Comparison of ENCODE assay signal across 8 cellular contexts in the genomic region with DNA sequence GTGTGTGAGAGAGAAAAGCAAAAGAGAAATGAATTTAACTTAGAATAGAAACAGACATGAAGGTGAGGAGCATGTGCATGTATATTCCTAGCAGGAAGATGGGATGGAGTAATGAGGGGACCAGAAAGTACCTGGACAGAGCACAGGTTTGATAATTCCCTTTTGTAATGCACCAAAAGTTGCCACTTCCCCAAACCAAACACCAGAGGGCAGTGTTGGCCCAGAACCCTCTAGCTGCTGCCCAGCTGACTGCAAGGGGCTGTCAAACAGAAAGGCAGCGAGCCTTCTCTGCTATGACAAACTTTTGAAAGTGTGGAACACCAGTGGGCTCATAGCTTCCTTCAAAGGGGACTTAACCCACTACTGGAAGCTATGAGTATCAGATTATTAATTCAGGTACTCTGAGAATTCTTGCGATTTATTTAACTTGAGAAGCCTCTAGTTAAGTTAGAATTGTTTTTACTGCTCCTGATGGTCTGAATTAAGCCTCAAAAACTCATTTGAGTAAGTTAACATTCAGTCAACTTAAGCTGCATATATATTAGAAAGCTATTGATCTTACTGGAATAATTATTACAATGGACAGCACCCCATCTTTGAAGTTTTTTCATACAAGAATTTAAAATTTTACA.
A peak's percentile ranks its signal among the peaks of the same experiment; 100 is the strongest.
DNase-seq lines count a peak whose midpoint lies in the region; ATAC-seq, FAIRE-seq and TF ChIP-seq lines count a peak whose summit lies in the region.

No MANE protein-coding gene starts in this region.

- DNase-seq in A673 (ENCODE audit: low spot score): peak; percentile 72
- DNase-seq in NCI-H1930 (lab: John Stamatoyannopoulos, UW): peak; percentile 23 to 26
- peak; percentile 39 for DNase-seq in activated CD4-positive, alpha-beta T cell treated with anti-CD3 and anti-CD28 coated beads for 1 hour
- peak; percentile 82 for DNase-seq in choroid plexus epithelial cell (ENCODE audit: low read depth)
- DNase-seq in HepG2 (ENCODE audit: low spot score): peak; percentile 66
- DNase-seq in stimulated activated CD4-positive, alpha-beta T cell treated with anti-CD3 and anti-CD28 coated beads, TNF-alpha, amount 100 ng/mL, for 24 hours (ENCODE audit: low read depth in 3 of 3): peak; percentile 9 to 50 (median 42)

- TF ChIP-seq EP300 in HepG2 (IDR thresholded peaks at IDR 0.05; ENCODE audit: low read depth in 2 of 2, low read length in 2 of 2): no peak
- no peak for TF ChIP-seq EP300 in HepG2 (CRISPR knock-in tag; IDR thresholded peaks at IDR 0.05; ENCODE audit: borderline replicate concordance)

- intact Hi-C loops in A673 (cut with micrococcal nuclease; ENCODE audit: unreplicated experiment) (loop anchor here (1.0 to 10.0 kb wide), 4 partner anchors 120 to 551 kb away; no protein-coding TSS in a partner anchor), HepG2 (cut with micrococcal nuclease; ENCODE audit: unreplicated experiment) (loop anchor here (1.0 to 10.0 kb wide), 5 partner anchors 119 to 547 kb away; no protein-coding TSS in a partner anchor)

- TF ChIP-seq RAD21 in HepG2 (CRISPR knock-in tag; IDR thresholded peaks at IDR 0.05): peak; percentile 88

- TF ChIP-seq POLR2A in HepG2 (IDR thresholded peaks at IDR 0.05; ENCODE audit: insufficient read depth in 1 of 2, low read depth in 2 of 2, low read length in 2 of 2): no peak

- H3K4me1 ChIP-seq in A673 (ENCODE audit: insufficient read depth, low read length, poor library complexity, severe bottlenecking) (no peaks in the 10 kb centered on the region), HepG2 (ENCODE audit: insufficient read depth, low read length) (peaks cover 44% of the 10 kb centered on the region)

- TF ChIP-seq CTCF in A673 (conservative IDR thresholded peaks at IDR 0.05; ENCODE audit: low read depth, low read length): peak; percentile 86
- peak; percentile 98 for TF ChIP-seq CTCF in choroid plexus epithelial cell (conservative IDR thresholded peaks at IDR 0.05; ENCODE audit: low read depth, low read length)
- TF ChIP-seq CTCF in HepG2 (CRISPR knock-in tag; IDR thresholded peaks at IDR 0.05): peak; percentile 92

- POLR2A ChIA-PET in A673 (lab: Charles Lee; ENCODE audit: low non-redundant PET) (no interaction called here), HepG2 (lab: Yijun Ruan, JAX) (no interaction called here)

- H4K20me1 ChIP-seq in HepG2 (ENCODE audit: insufficient read depth, low read length): no peaks in the 10 kb centered on the region

- no TSS peak for BruUV-seq in A673 (replicated peaks; lab: Mats Ljungman, UMichigan)
- BruUV-seq in HepG2 (replicated peaks; lab: Mats Ljungman, UMichigan): no TSS peak

- no peak overlapping the region for H3K27ac ChIP-seq in A673 (ENCODE audit: low read depth, low read length, poor library complexity, severe bottlenecking)
- H3K27ac ChIP-seq in HepG2 (ENCODE audit: extremely low read length, insufficient read depth, low read length): no peak overlapping the region

- in situ Hi-C loops in HepG2 (cut with HindIII; ENCODE audit: extremely low pct_ligation_motif_present, low pct_unique_long_range_greater_than_20kb): loop anchor here (10.0 to 25.0 kb wide), 3 partner anchors 141 to 528 kb away; no protein-coding TSS in a partner anchor

- 66% methylated on average over 2 of the region's 2 CpGs for WGBS in HepG2 (ENCODE audit: low lambda C conversion rate)

- ATAC-seq in GM18502 (IDR thresholded peaks at IDR 0.05; ENCODE audit: poor library complexity, unreplicated experiment): peak; percentile 97
- ATAC-seq in HG02884 (IDR thresholded peaks at IDR 0.05; ENCODE audit: unreplicated experiment): peak; percentile 98
- peak; percentile 96 for ATAC-seq in HepG2

- no peaks in the 10 kb centered on the region for H3K79me2 ChIP-seq in HepG2 (ENCODE audit: insufficient read depth, low read length)

- no peak overlapping the region for H3K4me2 ChIP-seq in HepG2 (ENCODE audit: low read depth, low read length)

- H3K27me3 ChIP-seq in A673 (replicated peaks; ENCODE audit: insufficient read depth, low read depth, low read length, poor library complexity) (peaks cover 4% of the 10 kb centered on the region), HepG2 (ENCODE audit: control insufficient read depth in 1 of 2, insufficient read depth in 2 of 2, low read length in 2 of 2) (no peaks in the 10 kb centered on the region)

- no peak overlapping the region for H2AFZ ChIP-seq in HepG2 (ENCODE audit: low read length)

- CTCF ChIA-PET in A673 (lab: Charles Lee) (interaction anchor here (0.5 to 2.0 kb wide), 5 partner anchors 56 to 1837 kb away, joined by 3 to 16 read pairs (median 4); no protein-coding TSS in a partner anchor), HepG2 (lab: Yijun Ruan, JAX; ENCODE audit: low intra/inter-chr PET ratio, low total read pairs) (interaction anchor here (0.7 to 2.6 kb wide), 4 partner anchors 119 to 333 kb away, joined by 3 to 14 read pairs (median 7); no protein-coding TSS in a partner anchor)

- peak; percentile 34 for FAIRE-seq in HepG2 (lab: Jason Lieb, UNC)

- no peak overlapping the region for H3K4me3 ChIP-seq in A673 (ENCODE audit: low read depth, low read length, poor library complexity, severe bottlenecking)
- no peak overlapping the region for H3K4me3 ChIP-seq in choroid plexus epithelial cell (ENCODE audit: low read depth, low read length)
- H3K4me3 ChIP-seq in HepG2 (replicated peaks in 1 of 3; ENCODE audit: insufficient read depth in 1 of 3, low read depth in 2 of 3, low read length in 3 of 3): no peak overlapping the region

- no peaks in the 10 kb centered on the region for H3K36me3 ChIP-seq in A673 (ENCODE audit: insufficient read depth, low read length, poor library complexity, severe bottlenecking)
- no peaks in the 10 kb centered on the region; a peak in 1 of 5 replicates for H3K36me3 ChIP-seq in HepG2 (replicated peaks in 1 of 2; ENCODE audit: control insufficient read depth in 1 of 2, insufficient read depth in 2 of 2, low read length in 2 of 2)

- H3K9me3 ChIP-seq in A673 (ENCODE audit: low read depth, low read length, poor library complexity, severe bottlenecking) (no peaks in the 10 kb centered on the region), HepG2 (ENCODE audit: low read length) (no peaks in the 10 kb centered on the region)

- H3K9ac ChIP-seq in HepG2 (ENCODE audit: insufficient read depth, low read depth, low read length): no peak overlapping the region

TF ChIP-seq in HepG2, 621 proteins besides CTCF, POLR2A, EP300 and RAD21 (continues in another document):
- TF ChIP-seq ZNF563 (CRISPR knock-in tag; IDR thresholded peaks at IDR 0.05) (no peak), MLLT10 (CRISPR knock-in tag; IDR thresholded peaks at IDR 0.05) (no peak), SCMH1 (CRISPR knock-in tag; IDR thresholded peaks at IDR 0.05; ENCODE audit: borderline replicate concordance) (no peak), MTF1 (CRISPR knock-in tag; IDR thresholded peaks at IDR 0.05) (no peak), STAG1 (CRISPR knock-in tag; IDR thresholded peaks at IDR 0.05) (peak; percentile 91), SOX6 (IDR thresholded peaks at IDR 0.05) (no peak), SOX6 (CRISPR knock-in tag; IDR thresholded peaks at IDR 0.05) (0 out of 2 replicates have a peak, but pooled peaks have one; percentile 13), HDAC2 (CRISPR knock-in tag; IDR thresholded peaks at IDR 0.05) (0 out of 2 replicates have a peak, but pooled peaks have one; percentile 12), ZNF614 (CRISPR knock-in tag; IDR thresholded peaks at IDR 0.05; ENCODE audit: borderline replicate concordance) (0 out of 2 replicates have a peak, but pooled peaks have one; percentile 30), ZSCAN31 (CRISPR knock-in tag; IDR thresholded peaks at IDR 0.05; ENCODE audit: low read depth) (no peak)
- TF ChIP-seq, protein P1, sequence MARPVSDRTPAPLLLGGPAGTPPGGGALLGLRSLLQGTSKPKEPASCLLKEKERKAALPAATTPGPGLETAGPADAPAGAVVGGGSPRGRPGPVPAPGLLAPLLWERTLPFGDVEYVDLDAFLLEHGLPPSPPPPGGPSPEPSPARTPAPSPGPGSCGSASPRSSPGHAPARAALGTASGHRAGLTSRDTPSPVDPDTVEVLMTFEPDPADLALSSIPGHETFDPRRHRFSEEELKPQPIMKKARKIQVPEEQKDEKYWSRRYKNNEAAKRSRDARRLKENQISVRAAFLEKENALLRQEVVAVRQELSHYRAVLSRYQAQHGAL (CRISPR knock-in tag; IDR thresholded peaks at IDR 0.05; ENCODE audit: not compliant biosample characterization): no peak
- TF ChIP-seq, protein P2, sequence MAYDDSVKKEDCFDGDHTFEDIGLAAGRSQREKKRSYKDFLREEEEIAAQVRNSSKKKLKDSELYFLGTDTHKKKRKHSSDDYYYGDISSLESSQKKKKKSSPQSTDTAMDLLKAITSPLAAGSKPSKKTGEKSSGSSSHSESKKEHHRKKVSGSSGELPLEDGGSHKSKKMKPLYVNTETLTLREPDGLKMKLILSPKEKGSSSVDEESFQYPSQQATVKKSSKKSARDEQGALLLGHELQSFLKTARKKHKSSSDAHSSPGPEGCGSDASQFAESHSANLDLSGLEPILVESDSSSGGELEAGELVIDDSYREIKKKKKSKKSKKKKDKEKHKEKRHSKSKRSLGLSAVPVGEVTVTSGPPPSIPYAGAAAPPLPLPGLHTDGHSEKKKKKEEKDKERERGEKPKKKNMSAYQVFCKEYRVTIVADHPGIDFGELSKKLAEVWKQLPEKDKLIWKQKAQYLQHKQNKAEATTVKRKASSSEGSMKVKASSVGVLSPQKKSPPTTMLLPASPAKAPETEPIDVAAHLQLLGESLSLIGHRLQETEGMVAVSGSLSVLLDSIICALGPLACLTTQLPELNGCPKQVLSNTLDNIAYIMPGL (CRISPR knock-in tag; IDR thresholded peaks at IDR 0.05; ENCODE audit: borderline replicate concordance in 1 of 2, low read depth in 1 of 2): peak in 1 of 2 experiments; percentile 59; a peak in 1 of 4 replicates
- TF ChIP-seq, protein P3, sequence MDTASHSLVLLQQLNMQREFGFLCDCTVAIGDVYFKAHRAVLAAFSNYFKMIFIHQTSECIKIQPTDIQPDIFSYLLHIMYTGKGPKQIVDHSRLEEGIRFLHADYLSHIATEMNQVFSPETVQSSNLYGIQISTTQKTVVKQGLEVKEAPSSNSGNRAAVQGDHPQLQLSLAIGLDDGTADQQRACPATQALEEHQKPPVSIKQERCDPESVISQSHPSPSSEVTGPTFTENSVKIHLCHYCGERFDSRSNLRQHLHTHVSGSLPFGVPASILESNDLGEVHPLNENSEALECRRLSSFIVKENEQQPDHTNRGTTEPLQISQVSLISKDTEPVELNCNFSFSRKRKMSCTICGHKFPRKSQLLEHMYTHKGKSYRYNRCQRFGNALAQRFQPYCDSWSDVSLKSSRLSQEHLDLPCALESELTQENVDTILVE (CRISPR knock-in tag; IDR thresholded peaks at IDR 0.05): 0 out of 2 replicates have a peak, but pooled peaks have one; percentile 32

Comparison
In these comparisons a context has a peak if more than half of its experiments do, and no peak if none do; other contexts are left out.
1. DNase-seq: peak in every context shown above with its lines; median percentile 82 in choroid plexus epithelial cell; 72 in A673; 66 in HepG2; 42 in stimulated activated CD4-positive, alpha-beta T cell treated with anti-CD3 and anti-CD28 coated beads, TNF-alpha, amount 100 ng/mL, for 24 hours; 39 in activated CD4-positive, alpha-beta T cell treated with anti-CD3 and anti-CD28 coated beads for 1 hour; 24 in NCI-H1930.